In the genomic region with DNA sequence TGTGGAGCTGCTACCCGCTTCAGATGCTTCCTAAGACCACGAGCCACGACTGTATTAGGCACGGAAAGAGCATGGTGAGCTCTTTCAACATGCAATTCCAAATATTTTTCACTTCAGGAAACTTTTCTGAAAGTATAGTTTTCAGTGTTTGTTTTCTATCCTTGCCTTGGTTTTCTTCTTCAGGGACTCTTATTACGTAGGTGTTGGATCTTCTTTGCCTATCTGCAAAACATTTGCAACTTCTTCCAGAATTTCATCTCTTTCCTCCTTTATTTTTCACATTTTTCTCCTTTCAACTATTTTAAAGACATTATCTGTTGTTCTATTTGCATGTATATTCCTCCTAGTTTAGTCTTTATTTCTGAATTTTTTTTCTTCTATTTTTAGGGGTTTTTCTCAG, we compare ENCODE assay signal across 39 cellular contexts.
"Had no signal": no experiment of that assay in that cellular context is flagged by ENCODE, and none has a peak within 500 bp of the region (broad histone marks: within the 10 kb centered on the region; RNA-seq: fewer than 3 reads in every experiment).

No MANE protein-coding gene starts in this region.

- DNase-seq: activated effector memory CD4-positive, alpha-beta T cell treated with anti-CD3 and anti-CD28 coated beads, Interleukin-2, amount 50 U/mL, for 16 hours; activated effector memory CD4-positive, alpha-beta T cell treated with Interleukin-2 at 50 U/mL for 16 hours; activated gamma-delta T cell; activated gamma-delta T cell treated with Interleukin-2 at 50 U/mL for 16 hours; activated naive CD4-positive, alpha-beta T cell; activated naive CD4-positive, alpha-beta T cell treated with anti-CD3 and anti-CD28 coated beads for 36 hours; activated naive CD4-positive, alpha-beta T cell treated with anti-CD3 and anti-CD28 coated beads, Interleukin-2, amount 10 ng/mL, durations not matched to agents 7 days and 5 days; activated naive CD4-positive, alpha-beta T cell treated with anti-CD3 and anti-CD28 coated beads, Interleukin-2, amount 50 U/mL, for 16 hours; activated naive CD4-positive, alpha-beta T cell treated with Interleukin-2 at 50 U/mL for 16 hours; activated naive CD8-positive, alpha-beta T cell treated with anti-CD3 and anti-CD28 coated beads for 36 hours; activated naive CD8-positive, alpha-beta T cell treated with anti-CD3 and anti-CD28 coated beads, Interleukin-2, amount 10 ng/mL, durations not matched to agents 7 days and 5 days; activated naive CD8-positive, alpha-beta T cell treated with anti-CD3 and anti-CD28 coated beads, Interleukin-2, amount 50 U/mL, for 24 hours; activated T-cell treated with anti-CD3 and anti-CD28 coated beads, Interleukin-2, amount 50 U/mL, for 4 hours; activated T-cell treated with anti-CD3 and anti-CD28 coated beads, Interleukin-2, amount 50 U/mL, for 48 hours; activated T-cell treated with anti-CD3 and anti-CD28 coated beads, Interleukin-2, amount 50 U/mL, for 72 hours; adrenal gland; amniotic stem cell; amygdala; anterior cingulate cortex; aorta; body of pancreas; brain microvascular endothelial cell; caudate nucleus; central memory CD4-positive, alpha-beta T cell; cerebellar nuclear complex had no signal

- H3K27ac Mint-ChIP-seq: activated naive CD4-positive, alpha-beta T cell treated with anti-CD3 and anti-CD28 coated beads for 36 hours; activated naive CD4-positive, alpha-beta T cell treated with anti-CD3 and anti-CD28 coated beads, Interleukin-2, amount 10 ng/mL, durations not matched to agents 7 days and 5 days; activated naive CD4-positive, alpha-beta T cell treated with anti-CD3 and anti-CD28 coated beads, Interleukin-2, amount 50 U/mL, for 24 hours; activated naive CD4-positive, alpha-beta T cell treated with anti-CD3 and anti-CD28 coated beads, Interleukin-2, amount 50 U/mL, for 72 hours; activated naive CD8-positive, alpha-beta T cell; activated naive CD8-positive, alpha-beta T cell treated with anti-CD3 and anti-CD28 coated beads for 36 hours; activated naive CD8-positive, alpha-beta T cell treated with anti-CD3 and anti-CD28 coated beads, Interleukin-2, amount 10 ng/mL, durations not matched to agents 7 days and 5 days; activated naive CD8-positive, alpha-beta T cell treated with anti-CD3 and anti-CD28 coated beads, Interleukin-2, amount 50 U/mL, for 24 hours; activated T-cell treated with anti-CD3 and anti-CD28 coated beads, Interleukin-2, amount 50 U/mL, for 72 hours; activated T-helper 1 cell treated with anti-CD3 and anti-CD28 coated beads, Interleukin-12 subunit alpha, Interleukin-12 subunit beta, Interleukin-2, Interleukin-4 antibody, amounts not matched to agents 30 ng/mL and 10 ng/mL and 1 ng/mL, durations not matched to agents 14 hours and 24 hours and 36 hours; activated T-helper 17 cell treated with anti-CD3 and anti-CD28 coated beads, Interleukin-2, amount 50 U/mL, for 72 hours; activated T-helper 2 cell treated with anti-CD3 and anti-CD28 coated beads, Interferon-gamma antibody, Interleukin-2, Interleukin-4, amounts not matched to agents 10 μg/mL and 5 μg/mL and 100 μg/mL, durations not matched to agents 14 hours and 24 hours and 36 hours; brain had no signal

- H3K27ac ChIP-seq: adrenal gland, ascending aorta, body of pancreas, brain microvascular endothelial cell, breast epithelium, cardiac muscle cell had no signal

- H3K27me3 ChIP-seq: ascending aorta, body of pancreas, brain microvascular endothelial cell, cardiac muscle cell had no signal

- ATAC-seq: activated naive CD4-positive, alpha-beta T cell treated with anti-CD3 and anti-CD28 coated beads, Interleukin-2, amount 50 U/mL, for 72 hours; activated naive CD8-positive, alpha-beta T cell treated with anti-CD3 and anti-CD28 coated beads, Interleukin-2, amount 50 U/mL, for 24 hours; activated T-cell treated with anti-CD3 and anti-CD28 coated beads, Interleukin-2, amount 50 U/mL, for 4 hours; activated T-cell treated with anti-CD3 and anti-CD28 coated beads, Interleukin-2, amount 50 U/mL, for 72 hours; activated T-helper 17 cell treated with anti-CD3 and anti-CD28 coated beads, Interleukin-2, amount 50 U/mL, for 72 hours; body of pancreas had no signal

- H3K4me3 ChIP-seq: adrenal gland, ascending aorta, body of pancreas, breast epithelium, cardiac muscle cell had no signal

- H3K9me3 ChIP-seq: adrenal gland had no signal

- H3K4me1 Mint-ChIP-seq: activated naive CD4-positive, alpha-beta T cell treated with anti-CD3 and anti-CD28 coated beads, Interleukin-2, amount 10 ng/mL, durations not matched to agents 7 days and 5 days; activated naive CD4-positive, alpha-beta T cell treated with anti-CD3 and anti-CD28 coated beads, Interleukin-2, amount 50 U/mL, for 24 hours; activated naive CD8-positive, alpha-beta T cell treated with anti-CD3 and anti-CD28 coated beads for 36 hours; activated naive CD8-positive, alpha-beta T cell treated with anti-CD3 and anti-CD28 coated beads, Interleukin-2, amount 10 ng/mL, durations not matched to agents 7 days and 5 days; activated naive CD8-positive, alpha-beta T cell treated with anti-CD3 and anti-CD28 coated beads, Interleukin-2, amount 50 U/mL, for 24 hours; activated T-helper 17 cell treated with anti-CD3 and anti-CD28 coated beads, Interleukin-2, amount 50 U/mL, for 72 hours; brain; central memory CD8-positive, alpha-beta T cell had no signal

- H3K36me3 Mint-ChIP-seq: activated naive CD4-positive, alpha-beta T cell treated with anti-CD3 and anti-CD28 coated beads, Interleukin-2, amount 10 ng/mL, durations not matched to agents 7 days and 5 days; activated naive CD4-positive, alpha-beta T cell treated with anti-CD3 and anti-CD28 coated beads, Interleukin-2, amount 50 U/mL, for 24 hours; activated naive CD8-positive, alpha-beta T cell treated with anti-CD3 and anti-CD28 coated beads for 36 hours; activated naive CD8-positive, alpha-beta T cell treated with anti-CD3 and anti-CD28 coated beads, Interleukin-2, amount 10 ng/mL, durations not matched to agents 7 days and 5 days; brain had no signal

- H3K4me1 ChIP-seq: adrenal gland, ascending aorta, body of pancreas, breast epithelium had no signal

- H3K36me3 ChIP-seq: adrenal gland, ascending aorta, brain microvascular endothelial cell, breast epithelium, cardiac muscle cell had no signal

- H3K4me3 Mint-ChIP-seq: activated naive CD4-positive, alpha-beta T cell treated with anti-CD3 and anti-CD28 coated beads for 36 hours; activated naive CD4-positive, alpha-beta T cell treated with anti-CD3 and anti-CD28 coated beads, Interleukin-2, amount 10 ng/mL, durations not matched to agents 7 days and 5 days; activated naive CD4-positive, alpha-beta T cell treated with anti-CD3 and anti-CD28 coated beads, Interleukin-2, amount 50 U/mL, for 24 hours; activated naive CD8-positive, alpha-beta T cell; activated naive CD8-positive, alpha-beta T cell treated with anti-CD3 and anti-CD28 coated beads for 36 hours; activated naive CD8-positive, alpha-beta T cell treated with anti-CD3 and anti-CD28 coated beads, Interleukin-2, amount 10 ng/mL, durations not matched to agents 7 days and 5 days; activated naive CD8-positive, alpha-beta T cell treated with anti-CD3 and anti-CD28 coated beads, Interleukin-2, amount 50 U/mL, for 24 hours; activated T-cell treated with anti-CD3 and anti-CD28 coated beads, Interleukin-2, amount 50 U/mL, for 4 hours; activated T-cell treated with anti-CD3 and anti-CD28 coated beads, Interleukin-2, amount 50 U/mL, for 72 hours; activated T-helper 1 cell treated with anti-CD3 and anti-CD28 coated beads, Interleukin-12 subunit alpha, Interleukin-12 subunit beta, Interleukin-2, Interleukin-4 antibody, amounts not matched to agents 30 ng/mL and 10 ng/mL and 1 ng/mL, durations not matched to agents 14 hours and 24 hours and 36 hours; activated T-helper 17 cell treated with anti-CD3 and anti-CD28 coated beads, Interleukin-2, amount 50 U/mL, for 72 hours; brain; central memory CD8-positive, alpha-beta T cell had no signal

- FAIRE-seq: astrocyte, bronchial epithelial cell, colon had no signal
